In genomic region chr17:39702901-39703893, GRCh38 we compare ENCODE assay signal across 12 cellular contexts. TPM values are rescaled to one million over a fixed set of nuclear protein-coding genes. Genes with fewer than 3 reads are reported as not detected.
DNase-seq lines count a peak whose midpoint lies in the region; ATAC-seq, FAIRE-seq and TF ChIP-seq lines count a peak whose summit lies in the region.
"Had no signal": no experiment of that assay in that cellular context is flagged by ENCODE, and none has a peak within 500 bp of the region (broad histone marks: within the 10 kb centered on the region; RNA-seq: fewer than 3 reads in every experiment).

No MANE protein-coding gene starts in this region.

- no peak overlapping the region for H2BK120ac ChIP-seq in mesenchymal stem cell (ENCODE audit: low read depth, low read length)

- H3K36me3 ChIP-seq in mammary epithelial cell (ENCODE audit: insufficient read depth, low read length), result peaks cover 2% of the 10 kb centered on the region
- H3K36me3 ChIP-seq in mesenchymal stem cell (ENCODE audit: control insufficient read depth in 1 of 2, insufficient read depth in 2 of 2, low read depth in 1 of 2, low read length in 2 of 2), result peaks cover 12 to 46% of the 10 kb centered on the region in 2 experiments
- H3K36me3 ChIP-seq in upper lobe of left lung, result peaks cover 4 to 14% (median 9%) of the 10 kb centered on the region in 4 donors

- H3K4me3 ChIP-seq in mammary epithelial cell (replicated peaks in 1 of 3; ENCODE audit: insufficient read depth in 1 of 3, low read depth in 2 of 3, low read length in 3 of 3) (no peak overlapping the region), mesenchymal stem cell (ENCODE audit: insufficient read depth in 1 of 2, low read depth in 1 of 2, low read length in 2 of 2) (no peak overlapping the region), upper lobe of left lung (no peak overlapping the region)

- no peaks in the 10 kb centered on the region for H4K20me1 ChIP-seq in mammary epithelial cell (ENCODE audit: insufficient read depth, low read length)

- H3K9me3 ChIP-seq in mammary epithelial cell (replicated peaks; ENCODE audit: insufficient read depth, low read length) (no peaks in the 10 kb centered on the region), mesenchymal stem cell (ENCODE audit: control insufficient read depth, low read length) (no peaks in the 10 kb centered on the region), upper lobe of left lung (no peaks in the 10 kb centered on the region)

- peaks cover 22% of the 10 kb centered on the region for H3K4me1 Mint-ChIP-seq in activated B cell treated with CpG ODN at 0.5 μM for 24 hours

- peak overlapping the region; percentile 36 for H4K8ac ChIP-seq in mesenchymal stem cell (ENCODE audit: low read length)

- H3K79me2 ChIP-seq in mammary epithelial cell (ENCODE audit: insufficient read depth, low read length), result peaks cover 77% of the 10 kb centered on the region

- CTCF ChIA-PET in mammary epithelial cell (lab: Charles Lee; ENCODE audit: low non-redundant PET), result interaction anchor here (0.5 kb wide), 1 partner anchor 38 kb away, joined by 3 read pairs; the partner anchor contains the start of gene TCAP
- CTCF ChIA-PET in activated B cell treated with CpG ODN at 0.5 μM for 24 hours (lab: Charles Lee), result no interaction called here

- no peak overlapping the region for H3K4ac ChIP-seq in mesenchymal stem cell (ENCODE audit: low read depth in 1 of 2, low read length in 2 of 2)

- H3K18ac ChIP-seq in mesenchymal stem cell (ENCODE audit: low read depth in 1 of 2, low read length in 2 of 2), result no peak overlapping the region

- TF ChIP-seq CTCF in mammary epithelial cell (conservative IDR thresholded peaks at IDR 0.05 in 1 of 2, IDR thresholded peaks at IDR 0.05 in 1 of 2; ENCODE audit: extremely low read depth in 1 of 2, insufficient read depth in 1 of 2, low read depth in 1 of 2, low read length in 2 of 2) (no peak), activated B cell treated with CpG ODN at 0.5 μM for 24 hours (IDR thresholded peaks at IDR 0.05) (no peak), upper lobe of left lung (IDR thresholded peaks at IDR 0.05) (no peak)

- FAIRE-seq in frontal cortex (lab: Jason Lieb, UNC), result no peak

- H3K4me2 ChIP-seq in mammary epithelial cell (ENCODE audit: insufficient read depth, low read depth, low read length), result no peak overlapping the region
- no peak overlapping the region for H3K4me2 ChIP-seq in mesenchymal stem cell (ENCODE audit: low read length, poor library complexity, severe bottlenecking)

- H2AFZ ChIP-seq in mammary epithelial cell (ENCODE audit: low read depth, low read length), result no peak overlapping the region
- no peak overlapping the region for H2AFZ ChIP-seq in mesenchymal stem cell (ENCODE audit: low read depth, low read length)

- peak overlapping the region; percentile 61 for H4K91ac ChIP-seq in mesenchymal stem cell (ENCODE audit: low read length)

- no peak overlapping the region for H3K4me3 Mint-ChIP-seq in activated B cell treated with CpG ODN at 0.5 μM for 24 hours
- H3K4me3 Mint-ChIP-seq: activated naive CD8-positive, alpha-beta T cell treated with anti-CD3 and anti-CD28 coated beads, Interleukin-2, amount 10 ng/mL, durations not matched to agents 7 days and 5 days had no signal

- POLR2A ChIA-PET in activated B cell treated with CpG ODN at 0.5 μM for 24 hours (lab: Charles Lee), result interaction anchor here (0.6 kb wide), 2 partner anchors 27 to 88 kb away, joined by 3 read pairs; no protein-coding TSS in a partner anchor

- H2AK5ac ChIP-seq in mesenchymal stem cell (ENCODE audit: low read length, severe bottlenecking), result no peak overlapping the region

- no peak for TF ChIP-seq POLR2A in upper lobe of left lung (IDR thresholded peaks at IDR 0.05)

- H3K9ac ChIP-seq in mammary epithelial cell (ENCODE audit: insufficient read depth, low read length) (no peak overlapping the region), mesenchymal stem cell (ENCODE audit: low read length) (no peak overlapping the region)

- no peaks in the 10 kb centered on the region for H3K9me3 Mint-ChIP-seq in activated B cell treated with CpG ODN at 0.5 μM for 24 hours
- H3K9me3 Mint-ChIP-seq: activated naive CD8-positive, alpha-beta T cell treated with anti-CD3 and anti-CD28 coated beads, Interleukin-2, amount 10 ng/mL, durations not matched to agents 7 days and 5 days had no signal

- no peak overlapping the region for H2BK12ac ChIP-seq in mesenchymal stem cell (ENCODE audit: low read length in 2 of 2)

- intact Hi-C loops in mammary epithelial cell (cut with micrococcal nuclease), result loop anchor here (5.0 kb wide), 1 partner anchor 66 kb away; the partner anchor contains the start of gene STARD3
- intact Hi-C loops in activated B cell treated with CpG ODN at 0.5 μM for 24 hours (cut with micrococcal nuclease), result no loop called here

- no peak for TF ChIP-seq EP300 in upper lobe of left lung (IDR thresholded peaks at IDR 0.05)

- H3K27me3 Mint-ChIP-seq in activated B cell treated with CpG ODN at 0.5 μM for 24 hours, result peaks cover 27% of the 10 kb centered on the region

- no peak overlapping the region for H2BK5ac ChIP-seq in mesenchymal stem cell (ENCODE audit: low read depth, low read length, poor library complexity, severe bottlenecking)

- no TSS peak for BruUV-seq in mammary epithelial cell (replicated peaks; lab: Mats Ljungman, UMichigan)

- no peak overlapping the region for H3K27ac Mint-ChIP-seq in activated B cell treated with CpG ODN at 0.5 μM for 24 hours
- H3K27ac Mint-ChIP-seq: activated naive CD8-positive, alpha-beta T cell treated with anti-CD3 and anti-CD28 coated beads, Interleukin-2, amount 10 ng/mL, durations not matched to agents 7 days and 5 days had no signal

- in situ Hi-C loops in T47D (cut with HindIII; ENCODE audit: low pct_unique_long_range_greater_than_20kb, low sequenced_read_pairs), result no loop called here
- in situ Hi-C loops in mammary epithelial cell (cut with MboI; ENCODE audit: low sequenced_read_pairs in 2 of 2), result no loop called here

- H3K4me1 ChIP-seq in mammary epithelial cell (ENCODE audit: insufficient read depth, low read length) (peaks cover 45% of the 10 kb centered on the region), mesenchymal stem cell (ENCODE audit: control insufficient read depth, insufficient read depth, low read depth, low read length) (peaks cover 36% of the 10 kb centered on the region), upper lobe of left lung (peaks cover 21 to 76% (median 57%) of the 10 kb centered on the region in 4 donors)

- peak; percentile 28 for ATAC-seq in activated B cell treated with CpG ODN at 0.5 μM for 24 hours (ENCODE audit: low read depth)
- no peak for ATAC-seq in upper lobe of left lung (ENCODE audit: low FRiP score in 2 of 2)
- ATAC-seq in GM18502 (IDR thresholded peaks at IDR 0.05; ENCODE audit: poor library complexity, unreplicated experiment), result no peak
- ATAC-seq: esophagus mucosa had no signal

- no peak overlapping the region for H3K23ac ChIP-seq in mesenchymal stem cell (ENCODE audit: low read length in 2 of 2)

- no peak overlapping the region for H2BK15ac ChIP-seq in mesenchymal stem cell (ENCODE audit: low read depth, poor library complexity, severe bottlenecking)

- dilution Hi-C loops in mammary epithelial cell (cut with HindIII; ENCODE audit: low sequenced_read_pairs), result no loop called here

- H3K36me3 Mint-ChIP-seq in activated B cell treated with CpG ODN at 0.5 μM for 24 hours (ENCODE audit: low read depth), result no peaks in the 10 kb centered on the region

- H3K14ac ChIP-seq in mesenchymal stem cell (ENCODE audit: low read length in 2 of 2), result no peak overlapping the region

- WGBS in mammary epithelial cell (ENCODE audit: low coverage, missing lambda C conversion rate), result 64% methylated on average over 12 of the region's 12 CpGs
- WGBS in mesenchymal stem cell, result 70% methylated on average over 8 of the region's 12 CpGs
- WGBS in upper lobe of left lung, 2 donors, result 39 to 58% methylated on average over 7 to 12 of the region's 12 CpGs

- H3K27me3 ChIP-seq in mammary epithelial cell (ENCODE audit: insufficient read depth, low read length) (no peaks in the 10 kb centered on the region), mesenchymal stem cell (ENCODE audit: control insufficient read depth in 1 of 2, insufficient read depth in 1 of 2, low read length in 2 of 2) (no peaks in the 10 kb centered on the region), upper lobe of left lung (no peaks in the 10 kb centered on the region)

- DNase-seq in T47D (ENCODE audit: low read depth in 1 of 2, low spot score in 1 of 2) (peak; percentile 83 to 98), mammary epithelial cell (no peak), activated B cell treated with CpG ODN at 0.5 μM for 24 hours (no peak), mesenchymal stem cell (peak; percentile 77), upper lobe of left lung (peak in 1 of 2 donors; percentile 52), frontal cortex (ENCODE audit: low spot score in 2 of 2) (no peak), caudate nucleus (lab: John Stamatoyannopoulos, UW) (no peak)
- DNase-seq: activated CD4-positive, CD25-positive, alpha-beta regulatory T cell treated with anti-CD3 and anti-CD28 coated beads, Interleukin-2, amount 50 U/mL, for 72 hours; activated naive CD8-positive, alpha-beta T cell treated with anti-CD3 and anti-CD28 coated beads, Interleukin-2, amount 10 ng/mL, durations not matched to agents 7 days and 5 days; NCI-H748 treated with DMSO at 0.1 percent for 48 hours had no signal

- H3K27ac ChIP-seq in mammary epithelial cell (ENCODE audit: insufficient read depth, low read depth, low read length), result no peak overlapping the region
- H3K27ac ChIP-seq in mesenchymal stem cell (ENCODE audit: low read length, poor library complexity, severe bottlenecking), result no peak overlapping the region
- peak overlapping the region in 3 of 4 donors; percentile 5 to 83 (median 49) for H3K27ac ChIP-seq in upper lobe of left lung
- H3K27ac ChIP-seq in caudate nucleus (ENCODE audit: low read depth, low read length), result no peak overlapping the region

- peaks cover 52% of the 10 kb centered on the region for H3K79me1 ChIP-seq in mesenchymal stem cell (replicated peaks; ENCODE audit: low read length, poor library complexity, severe bottlenecking)

RNA-seq across cellular contexts. Expression of gene ERBB2, which starts 3.3 kb away (rescaled TPM):
- 10 to 100 TPM; 54.3 to 66.5 TPM for total RNA-seq in mammary epithelial cell
- polyA plus RNA-seq in mammary epithelial cell, result 28.4 TPM
- polyA minus RNA-seq in mammary epithelial cell, result 222 TPM
- 4.4 and 7.1 TPM in 2 replicates for total RNA-seq in activated B cell treated with CpG ODN at 0.5 μM for 24 hours
- 26.2 TPM for polyA plus RNA-seq in mesenchymal stem cell (2013, experiment 1 of 2)
- 25.3 TPM for polyA plus RNA-seq in mesenchymal stem cell (2013, experiment 2 of 2)
- total RNA-seq in upper lobe of left lung, result 100 to 1,000 TPM in 4 of 6 donors, 10 to 100 TPM in 2; 88.6 to 126 (median 112) TPM
- 6.9 TPM for total RNA-seq in frontal cortex

RNA-seq across cellular contexts. Expression of gene PGAP3, which starts 15.3 kb away (rescaled TPM):
- total RNA-seq in mammary epithelial cell, result 10 to 100 TPM in 1 of 2 donors, 1 to 10 TPM in 1; 8.3 to 13.2 TPM
- 5.0 TPM for polyA plus RNA-seq in mammary epithelial cell
- polyA minus RNA-seq in mammary epithelial cell, result 6.7 TPM
- total RNA-seq in activated B cell treated with CpG ODN at 0.5 μM for 24 hours, result 19.0 and 24.0 TPM in 2 replicates
- polyA plus RNA-seq in mesenchymal stem cell (2013, experiment 1 of 2), result 6.1 TPM
- polyA plus RNA-seq in mesenchymal stem cell (2013, experiment 2 of 2), result 5.9 TPM
- total RNA-seq in upper lobe of left lung, result 10 to 100 TPM; 15.2 to 64.0 (median 27.9) TPM
- 8.2 TPM for total RNA-seq in frontal cortex

RNA-seq across cellular contexts. Expression of gene MIEN1, which starts 27.1 kb away (rescaled TPM):
- 10 to 100 TPM; 10.2 to 36.8 TPM for total RNA-seq in mammary epithelial cell
- 47.4 TPM for polyA plus RNA-seq in mammary epithelial cell
- 29.8 TPM for polyA minus RNA-seq in mammary epithelial cell
- total RNA-seq in activated B cell treated with CpG ODN at 0.5 μM for 24 hours, result 42.2 and 45.7 TPM in 2 replicates
- polyA plus RNA-seq in mesenchymal stem cell (2013, experiment 1 of 2), result 91.2 TPM
- polyA plus RNA-seq in mesenchymal stem cell (2013, experiment 2 of 2), result 95.9 TPM
- 10 to 100 TPM; 26.2 to 54.1 (median 43.2) TPM for total RNA-seq in upper lobe of left lung
- 12.6 TPM for total RNA-seq in frontal cortex

RNA-seq across cellular contexts. Expression of gene GRB7, which starts 34.5 kb away (rescaled TPM):
- total RNA-seq in mammary epithelial cell, result 10 to 100 TPM in 1 of 2 donors, 1 to 10 TPM in 1; 1.5 to 18.2 TPM
- 9.9 TPM for polyA plus RNA-seq in mammary epithelial cell
- polyA minus RNA-seq in mammary epithelial cell, result 9.1 TPM
- 0.44 TPM in 1 of 2 replicates, not detected in the other for total RNA-seq in activated B cell treated with CpG ODN at 0.5 μM for 24 hours
- 0.18 TPM for polyA plus RNA-seq in mesenchymal stem cell (2013, experiment 1 of 2)
- polyA plus RNA-seq in mesenchymal stem cell (2013, experiment 2 of 2), result 0.05 TPM
- 10 to 100 TPM; 19.9 to 82.8 (median 31.1) TPM for total RNA-seq in upper lobe of left lung
- not detected for total RNA-seq in frontal cortex

RNA-seq across cellular contexts. Expression of gene PNMT, which starts 34.9 kb away (rescaled TPM):
- not detected for total RNA-seq in mammary epithelial cell
- not detected for polyA plus RNA-seq in mammary epithelial cell
- polyA minus RNA-seq in mammary epithelial cell, result not detected
- total RNA-seq in activated B cell treated with CpG ODN at 0.5 μM for 24 hours, result not detected in 2 replicates
- 0.17 TPM for polyA plus RNA-seq in mesenchymal stem cell (2013, experiment 1 of 2)
- 0.21 TPM for polyA plus RNA-seq in mesenchymal stem cell (2013, experiment 2 of 2)
- total RNA-seq in upper lobe of left lung, result 10 to 100 TPM in 3 of 6 donors, 1 to 10 TPM in 3; 3.1 to 21.3 (median 7.0) TPM
- 3.7 TPM for total RNA-seq in frontal cortex
- total RNA-seq: activated naive CD8-positive, alpha-beta T cell treated with anti-CD3 and anti-CD28 coated beads, Interleukin-2, amount 10 ng/mL, durations not matched to agents 7 days and 5 days had no signal

Comparison
In these comparisons a context has a peak if more than half of its experiments do, and no peak if none do; other contexts are left out.
1. DNase-seq: peak in T47D (2 of 2) and mesenchymal stem cell (single experiment); none in mammary epithelial cell (single experiment), activated B cell treated with CpG ODN at 0.5 μM for 24 hours (single experiment), frontal cortex (0 of 2) and caudate nucleus (0 of 61).
2. H3K27ac ChIP-seq: peak in upper lobe of left lung (3 of 4); none in mammary epithelial cell (single experiment), mesenchymal stem cell (single experiment) and caudate nucleus (single experiment).